Comparison of ENCODE assay signal across 9 cellular contexts in the genomic region with DNA sequence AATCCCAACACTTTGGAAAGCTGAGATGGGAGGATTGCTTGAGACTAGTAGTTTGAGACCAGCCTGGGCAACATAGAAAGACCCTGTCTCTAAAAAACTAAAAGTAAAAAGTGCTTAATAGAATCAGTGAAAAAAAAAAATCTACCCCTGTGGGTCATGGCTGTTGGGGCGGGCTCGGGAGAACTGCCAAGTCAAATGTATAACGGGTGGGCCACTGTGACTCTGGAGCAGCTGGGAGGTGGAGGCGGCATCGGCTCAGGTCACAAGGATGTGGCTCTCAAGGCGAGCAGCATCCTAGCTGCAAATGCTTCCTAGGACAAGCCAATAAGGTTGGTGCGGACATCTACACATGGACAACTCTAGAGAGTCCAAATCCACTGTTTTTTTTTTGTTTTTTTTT.
"Had no signal": no experiment of that assay in that cellular context is flagged by ENCODE, and none has a peak within 500 bp of the region (broad histone marks: within the 10 kb centered on the region; RNA-seq: fewer than 3 reads in every experiment).

No MANE protein-coding gene starts in this region.

- H3K9me3 ChIP-seq: HAP-1 had no signal

- H3K9me3 Mint-ChIP-seq: IgD-negative memory B cell had no signal

- DNase-seq: GM23248, GOT3, H7, KBM-7 had no signal

- ATAC-seq: HCT116, HepG2 had no signal

- H3K9ac ChIP-seq: GM23248 had no signal

- H3K4me1 ChIP-seq: HAP-1 had no signal

- H3K27ac Mint-ChIP-seq: IgD-negative memory B cell had no signal

- H3K27ac ChIP-seq: GM23248, HL-60 had no signal

- H3K27me3 Mint-ChIP-seq: IgD-negative memory B cell had no signal

- H3K36me3 Mint-ChIP-seq: IgD-negative memory B cell had no signal

- H3K4me3 ChIP-seq: GM23248, HAP-1 had no signal
